In the genomic region with DNA sequence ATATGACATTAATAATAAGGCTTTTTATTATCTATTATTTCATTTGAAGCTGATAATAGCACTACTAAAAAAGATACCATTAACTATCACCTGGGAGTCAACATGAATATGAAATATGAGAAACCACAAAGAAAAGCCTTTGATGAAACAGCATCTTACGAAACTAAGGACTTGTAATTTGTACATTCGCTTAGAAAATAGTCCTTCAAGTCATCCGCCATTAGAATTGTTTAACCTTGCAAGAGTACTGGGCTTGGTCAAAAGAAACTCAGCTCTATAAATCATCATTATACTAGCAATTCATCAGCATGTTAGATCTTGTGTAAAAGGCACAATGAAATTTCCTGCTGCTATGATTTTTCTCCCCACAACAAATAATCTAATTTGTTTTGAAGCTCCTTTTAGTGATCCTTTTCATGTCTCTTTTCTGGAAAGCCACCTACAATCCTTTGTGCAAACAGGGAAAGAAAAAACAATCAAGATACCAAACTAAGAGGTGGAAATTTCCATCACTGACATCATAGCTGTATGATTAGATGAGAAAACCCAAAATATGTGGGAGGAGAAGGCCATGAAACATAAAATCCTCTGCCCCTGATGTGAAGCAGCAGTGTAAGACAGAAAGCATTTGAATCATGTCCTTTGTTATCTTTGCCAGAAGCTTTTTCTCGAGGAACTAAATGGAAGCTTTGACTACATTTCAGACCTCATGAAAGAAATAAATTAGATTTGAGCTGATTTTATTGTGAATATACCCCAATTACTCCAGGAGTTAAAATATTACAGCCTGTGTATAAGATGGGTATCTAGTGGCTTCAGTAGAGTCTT, we compare ENCODE assay signal across 12 cellular contexts. TPM values are rescaled to one million over a fixed set of nuclear protein-coding genes. Genes with fewer than 3 reads are reported as not detected.
DNase-seq lines count a peak whose midpoint lies in the region; ATAC-seq and TF ChIP-seq lines count a peak whose summit lies in the region.
"Had no signal": no experiment of that assay in that cellular context is flagged by ENCODE, and none has a peak within 500 bp of the region (broad histone marks: within the 10 kb centered on the region; RNA-seq: fewer than 3 reads in every experiment).

No MANE protein-coding gene starts in this region.

- H3K36me3 ChIP-seq in GM23248 (ENCODE audit: low read depth) (no peaks in the 10 kb centered on the region), smooth muscle cell (ENCODE audit: low read depth) (no peaks in the 10 kb centered on the region)
- H3K36me3 ChIP-seq: neutrophil had no signal

- H3F3A ChIP-seq in GM23248 (ENCODE audit: insufficient read depth) (peaks cover 21% of the 10 kb centered on the region), smooth muscle cell (ENCODE audit: low read depth) (no peaks in the 10 kb centered on the region)

- TF ChIP-seq CTCF in smooth muscle cell (IDR thresholded peaks at IDR 0.05; ENCODE audit: borderline replicate concordance, insufficient read depth, poor library complexity, severe bottlenecking) = no peak

- H3K9me3 ChIP-seq in GM23248 (ENCODE audit: low read depth) (no peaks in the 10 kb centered on the region), smooth muscle cell (replicated peaks; ENCODE audit: low read depth) (no peaks in the 10 kb centered on the region)
- H3K9me3 ChIP-seq: neutrophil had no signal

- H3K27me3 ChIP-seq in GM23248 (replicated peaks; ENCODE audit: insufficient read depth) (no peaks in the 10 kb centered on the region), smooth muscle cell (ENCODE audit: low read depth) (no peaks in the 10 kb centered on the region)
- H3K27me3 ChIP-seq: neutrophil had no signal

- ATAC-seq in HG03439 (IDR thresholded peaks at IDR 0.05; ENCODE audit: unreplicated experiment) = no peak
- ATAC-seq: stimulated activated naive CD8-positive, alpha-beta T cell treated with anti-CD3 and anti-CD28 coated beads, Interleukin-15, Interleukin-2, amounts not matched to agents 100 U/mL and 50 U/mL, for 24 hours had no signal

- peaks cover 33% of the 10 kb centered on the region for H3K4me1 ChIP-seq in GM23248 (ENCODE audit: insufficient read depth)
- peaks cover 9% of the 10 kb centered on the region for H3K4me1 ChIP-seq in smooth muscle cell (ENCODE audit: low read depth)

- H3K79me2 ChIP-seq in GM23248 (ENCODE audit: insufficient read depth) (no peaks in the 10 kb centered on the region), smooth muscle cell (ENCODE audit: low read depth) (no peaks in the 10 kb centered on the region)

- H3K9me2 ChIP-seq in GM23248 (ENCODE audit: insufficient read depth) = no peaks in the 10 kb centered on the region

- peak; percentile 75 for DNase-seq in GM23248
- DNase-seq in amniotic epithelial cell (ENCODE audit: low read depth) = peak; percentile 85
- peak; percentile 78 for DNase-seq in foreskin melanocyte
- no peak for DNase-seq in smooth muscle cell (lab: John Stamatoyannopoulos, UW; ENCODE audit: unreplicated experiment)
- DNase-seq in caudate nucleus (lab: John Stamatoyannopoulos, UW) = no peak
- no peak for DNase-seq in HPDE6-E6E7 (ENCODE audit: extremely low spot score)
- DNase-seq: NCI-H446 treated with DMSO at 0.1 percent for 48 hours; Right ventricle myocardium superior; stimulated activated CD4-positive, alpha-beta T cell treated with anti-CD3 and anti-CD28 coated beads, Interleukin-4, amount 100 ng/mL, for 1 hour; stimulated activated naive CD8-positive, alpha-beta T cell treated with anti-CD3 and anti-CD28 coated beads, Interleukin-15, Interleukin-2, amounts not matched to agents 100 U/mL and 50 U/mL, for 24 hours had no signal

- H3K4me3 ChIP-seq in GM23248 = peak overlapping the region; percentile 41
- no peak overlapping the region for H3K4me3 ChIP-seq in smooth muscle cell

- H4K20me1 ChIP-seq in GM23248 (ENCODE audit: insufficient read depth) = no peaks in the 10 kb centered on the region
- no peaks in the 10 kb centered on the region for H4K20me1 ChIP-seq in smooth muscle cell (ENCODE audit: low read depth)

- WGBS in GM23248 (ENCODE audit: low coverage in 1 of 2, low lambda C conversion rate in 2 of 2, missing lambda C conversion rate in 2 of 2), 2 experiments = 69 to 70% methylated on average over 4 of the region's 4 CpGs
- WGBS in smooth muscle cell (ENCODE audit: low lambda C conversion rate) = 71% methylated on average over 4 of the region's 4 CpGs

- H3K27ac ChIP-seq in GM23248 = peak overlapping the region; percentile 59
- no peak overlapping the region for H3K27ac ChIP-seq in smooth muscle cell (ENCODE audit: low read depth)
- H3K27ac ChIP-seq in caudate nucleus (ENCODE audit: low read depth, low read length) = no peak overlapping the region
- H3K27ac ChIP-seq: neutrophil had no signal

- H3K4me2 ChIP-seq in GM23248 (ENCODE audit: unreplicated experiment) (peak overlapping the region; percentile 54), smooth muscle cell (peak overlapping the region; percentile 21)

- H3K9ac ChIP-seq in GM23248 (peak overlapping the region; percentile 34; the same call in 1 of the 2 replicates), smooth muscle cell (ENCODE audit: low read depth) (no peak overlapping the region)

- H2AFZ ChIP-seq in GM23248 = peak overlapping the region; percentile 68
- peak overlapping the region; percentile 65 for H2AFZ ChIP-seq in smooth muscle cell (ENCODE audit: low read depth)

- in situ Hi-C loops in GM23248 (cut with MboI) = no loop called here

RNA-seq across cellular contexts. Expression of a gene that starts 31.2 kb away (rescaled TPM):
- 8.3 and 17.6 TPM in 2 replicates for total RNA-seq in GM23248 (2014; rRNA removed; shearing (Covaris generic))
- 6.1 and 7.2 TPM in 2 replicates for polyA plus RNA-seq in GM23248 (2016; fragmentation: Nextera tagmentation; extraction: Ambion mirVana)
- total RNA-seq in smooth muscle cell = 0.31 and 0.49 TPM in 2 replicates
- 0.24 TPM in 1 of 2 replicates, not detected in the other for polyA plus RNA-seq in smooth muscle cell

Comparison
In these comparisons a context has a peak if more than half of its experiments do, and no peak if none do; other contexts are left out.
1. DNase-seq: peak in GM23248 (single experiment), amniotic epithelial cell (single experiment) and foreskin melanocyte (single experiment); none in smooth muscle cell (single experiment), caudate nucleus (0 of 61) and HPDE6-E6E7 (single experiment).